Comparison of ENCODE assay signal across 1 cellular context in genomic region chr4:154807042-154807630, GRCh38.
TF ChIP-seq lines count a peak whose summit lies in the region.

No MANE protein-coding gene starts in this region.

TF ChIP-seq in K562, 482 proteins besides CTCF, POLR2A, EP300 and RAD21 (continued from another document):
- TF ChIP-seq CBX8 (IDR thresholded peaks at IDR 0.05; ENCODE audit: borderline replicate concordance, extremely low read depth, low read depth, low read length, poor library complexity, severe bottlenecking): no peak
- TF ChIP-seq, protein P1, sequence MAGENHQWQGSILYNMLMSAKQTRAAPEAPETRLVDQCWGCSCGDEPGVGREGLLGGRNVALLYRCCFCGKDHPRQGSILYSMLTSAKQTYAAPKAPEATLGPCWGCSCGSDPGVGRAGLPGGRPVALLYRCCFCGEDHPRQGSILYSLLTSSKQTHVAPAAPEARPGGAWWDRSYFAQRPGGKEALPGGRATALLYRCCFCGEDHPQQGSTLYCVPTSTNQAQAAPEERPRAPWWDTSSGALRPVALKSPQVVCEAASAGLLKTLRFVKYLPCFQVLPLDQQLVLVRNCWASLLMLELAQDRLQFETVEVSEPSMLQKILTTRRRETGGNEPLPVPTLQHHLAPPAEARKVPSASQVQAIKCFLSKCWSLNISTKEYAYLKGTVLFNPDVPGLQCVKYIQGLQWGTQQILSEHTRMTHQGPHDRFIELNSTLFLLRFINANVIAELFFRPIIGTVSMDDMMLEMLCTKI (IDR thresholded peaks at IDR 0.05; ENCODE audit: partially characterized antibody): no peak
- peak; percentile 66; the same call in 1 of the 2 replicates for TF ChIP-seq ARID3A (IDR thresholded peaks at IDR 0.05; ENCODE audit: borderline replicate concordance, low read depth, low read length)
- TF ChIP-seq SOX6 (IDR thresholded peaks at IDR 0.05): no peak
